Comparison of ENCODE assay signal across 16 cellular contexts in the genomic region with DNA sequence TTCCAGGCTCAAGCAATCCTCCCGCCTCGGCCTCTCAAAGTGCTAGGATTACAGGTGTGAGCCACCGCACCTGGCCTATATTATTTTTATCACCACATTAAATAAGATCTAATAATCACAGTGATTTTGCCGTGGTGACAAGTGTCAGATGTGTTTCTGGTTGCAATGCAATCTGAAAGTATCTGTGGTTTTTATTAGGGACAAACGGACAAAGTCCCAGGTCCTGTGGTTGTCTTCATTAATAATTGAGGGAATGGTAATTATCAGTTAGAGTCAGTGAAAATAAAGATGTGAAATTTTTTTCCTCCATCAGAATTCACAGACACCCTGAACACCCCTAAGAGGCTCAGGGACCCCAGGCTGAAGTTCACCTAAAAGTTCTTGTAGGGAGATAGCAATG. TPM values are rescaled to one million over a fixed set of nuclear protein-coding genes. Genes with fewer than 3 reads are reported as not detected.
DNase-seq lines count a peak whose midpoint lies in the region; ATAC-seq and TF ChIP-seq lines count a peak whose summit lies in the region.
"Had no signal": no experiment of that assay in that cellular context is flagged by ENCODE, and none has a peak within 500 bp of the region (broad histone marks: within the 10 kb centered on the region; RNA-seq: fewer than 3 reads in every experiment).

No MANE protein-coding gene starts in this region.

- peaks cover 5% of the 10 kb centered on the region for H4K20me1 ChIP-seq in osteoblast (ENCODE audit: insufficient read depth, low read length)

- H3K9me3 ChIP-seq in colonic mucosa (no peaks in the 10 kb centered on the region), osteoblast (ENCODE audit: low read depth, low read length) (no peaks in the 10 kb centered on the region)
- H3K9me3 ChIP-seq: upper lobe of left lung had no signal

- H2AFZ ChIP-seq in osteoblast (ENCODE audit: low read length): no peak overlapping the region

- peaks cover 32% of the 10 kb centered on the region for H3K79me2 ChIP-seq in osteoblast (ENCODE audit: insufficient read depth, low read length)

- H3K9ac ChIP-seq in colonic mucosa (ENCODE audit: low read depth in 2 of 2, low read length in 2 of 2): no peak overlapping the region
- H3K9ac ChIP-seq: parathyroid adenoma had no signal

- intact Hi-C loops in activated CD4-positive, alpha-beta T cell treated with anti-CD3 and anti-CD28 coated beads for 36 hours (cut with DNase I, micrococcal nuclease): no loop called here
- intact Hi-C loops in colonic mucosa (cut with DNase I): no loop called here

- no peak for TF ChIP-seq CTCF in neural crest cell (conservative IDR thresholded peaks at IDR 0.05)
- TF ChIP-seq CTCF in colonic mucosa (IDR thresholded peaks at IDR 0.05): no peak
- no peak for TF ChIP-seq CTCF in osteoblast (IDR thresholded peaks at IDR 0.05; ENCODE audit: extremely low read depth, low read depth, low read length)

- H3K4me3 Mint-ChIP-seq in activated CD4-positive, alpha-beta T cell treated with anti-CD3 and anti-CD28 coated beads for 36 hours: peak overlapping the region; percentile 20
- H3K4me3 Mint-ChIP-seq in IgD-negative memory B cell (peak overlapping the region; percentile 69 to 83 (median 76)), neural crest cell (peak overlapping the region; percentile 62)
- peak overlapping the region; percentile 51 for H3K4me3 Mint-ChIP-seq in activated naive CD8-positive, alpha-beta T cell treated with anti-CD3 and anti-CD28 coated beads, Interleukin-2, amount 50 U/mL, for 24 hours

- no peak overlapping the region for H3K4me3 ChIP-seq in colonic mucosa
- no peak overlapping the region for H3K4me3 ChIP-seq in osteoblast (ENCODE audit: insufficient read depth, low read length)

- POLR2A ChIA-PET in activated CD4-positive, alpha-beta T cell treated with anti-CD3 and anti-CD28 coated beads for 36 hours (lab: Charles Lee): no interaction called here

- H3K4me2 ChIP-seq in osteoblast (ENCODE audit: insufficient read depth, low read length): no peak overlapping the region

- H3K4me1 ChIP-seq in colonic mucosa (peaks cover 6% of the 10 kb centered on the region), osteoblast (ENCODE audit: insufficient read depth, low read length) (peaks cover 10% of the 10 kb centered on the region)

- H3K27ac Mint-ChIP-seq in activated CD4-positive, alpha-beta T cell treated with anti-CD3 and anti-CD28 coated beads for 36 hours: peak overlapping the region; percentile 58
- H3K27ac Mint-ChIP-seq in IgD-negative memory B cell: peak overlapping the region; percentile 51 to 87 (median 84)
- peak overlapping the region; percentile 71 for H3K27ac Mint-ChIP-seq in activated naive CD8-positive, alpha-beta T cell treated with anti-CD3 and anti-CD28 coated beads, Interleukin-2, amount 50 U/mL, for 24 hours
- no peak overlapping the region for H3K27ac Mint-ChIP-seq in neural crest cell (ENCODE audit: unreplicated experiment)

- H3K27me3 ChIP-seq in colonic mucosa (no peaks in the 10 kb centered on the region), osteoblast (ENCODE audit: insufficient read depth, low read length) (no peaks in the 10 kb centered on the region)
- H3K27me3 ChIP-seq: upper lobe of left lung had no signal

- no peak for DNase-seq in activated CD4-positive, alpha-beta T cell treated with anti-CD3 and anti-CD28 coated beads for 36 hours
- DNase-seq in activated CD4-positive, alpha-beta T cell treated with anti-CD3 and anti-CD28 coated beads for 4 hours: no peak
- no peak for DNase-seq in activated naive CD8-positive, alpha-beta T cell treated with anti-CD3 and anti-CD28 coated beads, Interleukin-2, amount 50 U/mL, for 24 hours
- DNase-seq in neural crest cell (ENCODE audit: low read depth, low spot score): no peak
- DNase-seq in NCI-H345 treated with DMSO at 0.1 percent for 48 hours (lab: John Stamatoyannopoulos, UW; ENCODE audit: unreplicated experiment): no peak
- DNase-seq in colonic mucosa: no peak
- no peak for DNase-seq in osteoblast (ENCODE audit: insufficient read length, low spot score, missing footprints)
- DNase-seq: amygdala, cerebellar nuclear complex, midbrain, NCI-H2081, NCI-H526, upper lobe of left lung had no signal

- no peaks in the 10 kb centered on the region for H3K9me3 Mint-ChIP-seq in activated CD4-positive, alpha-beta T cell treated with anti-CD3 and anti-CD28 coated beads for 36 hours (ENCODE audit: low read depth)
- H3K9me3 Mint-ChIP-seq in IgD-negative memory B cell (no peaks in the 10 kb centered on the region), neural crest cell (no peaks in the 10 kb centered on the region)
- H3K9me3 Mint-ChIP-seq in activated naive CD8-positive, alpha-beta T cell treated with anti-CD3 and anti-CD28 coated beads, Interleukin-2, amount 50 U/mL, for 24 hours: no peaks in the 10 kb centered on the region

- CTCF ChIA-PET in activated CD4-positive, alpha-beta T cell treated with anti-CD3 and anti-CD28 coated beads for 36 hours (lab: Charles Lee): interaction anchor here (3.5 kb wide), 1 partner anchor 23 kb away, joined by 23 read pairs; no protein-coding TSS in a partner anchor

- peaks cover 15% of the 10 kb centered on the region for H3K36me3 Mint-ChIP-seq in activated CD4-positive, alpha-beta T cell treated with anti-CD3 and anti-CD28 coated beads for 36 hours (ENCODE audit: low read depth)
- H3K36me3 Mint-ChIP-seq in IgD-negative memory B cell (peaks cover 8% of the 10 kb centered on the region), neural crest cell (ENCODE audit: low read depth) (peaks cover 3% of the 10 kb centered on the region)
- peaks cover 1% of the 10 kb centered on the region for H3K36me3 Mint-ChIP-seq in activated naive CD8-positive, alpha-beta T cell treated with anti-CD3 and anti-CD28 coated beads, Interleukin-2, amount 50 U/mL, for 24 hours (ENCODE audit: low read depth)

- peaks cover 22% of the 10 kb centered on the region for H3K4me1 Mint-ChIP-seq in activated CD4-positive, alpha-beta T cell treated with anti-CD3 and anti-CD28 coated beads for 36 hours
- H3K4me1 Mint-ChIP-seq in IgD-negative memory B cell: peaks cover 14 to 23% (median 18%) of the 10 kb centered on the region in 3 donors
- peaks cover 32% of the 10 kb centered on the region for H3K4me1 Mint-ChIP-seq in activated naive CD8-positive, alpha-beta T cell treated with anti-CD3 and anti-CD28 coated beads, Interleukin-2, amount 50 U/mL, for 24 hours
- peaks cover 7% of the 10 kb centered on the region for H3K4me1 Mint-ChIP-seq in neural crest cell

- no peak overlapping the region for H3K27ac ChIP-seq in colonic mucosa
- H3K27ac ChIP-seq in osteoblast (ENCODE audit: low read depth, low read length): no peak overlapping the region
- H3K27ac ChIP-seq: SK-N-MC had no signal

- no peaks in the 10 kb centered on the region for H3K27me3 Mint-ChIP-seq in activated CD4-positive, alpha-beta T cell treated with anti-CD3 and anti-CD28 coated beads for 36 hours
- H3K27me3 Mint-ChIP-seq in IgD-negative memory B cell (no peaks in the 10 kb centered on the region), neural crest cell (ENCODE audit: low read depth) (peaks cover 23% of the 10 kb centered on the region)
- no peaks in the 10 kb centered on the region for H3K27me3 Mint-ChIP-seq in activated naive CD8-positive, alpha-beta T cell treated with anti-CD3 and anti-CD28 coated beads, Interleukin-2, amount 50 U/mL, for 24 hours

- H3K36me3 ChIP-seq in colonic mucosa (no peaks in the 10 kb centered on the region), osteoblast (ENCODE audit: insufficient read depth, low read length) (peaks cover 8% of the 10 kb centered on the region)

- no peak for ATAC-seq in activated CD4-positive, alpha-beta T cell treated with anti-CD3 and anti-CD28 coated beads for 36 hours
- no peak for ATAC-seq in activated naive CD8-positive, alpha-beta T cell treated with anti-CD3 and anti-CD28 coated beads, Interleukin-2, amount 50 U/mL, for 24 hours

RNA-seq across cellular contexts. Expression of a gene that starts 1.3 kb away (rescaled TPM):
- 10 to 100 TPM; 23.4 to 24.1 TPM for total RNA-seq in activated CD4-positive, alpha-beta T cell treated with anti-CD3 and anti-CD28 coated beads for 36 hours
- 23.3 TPM for polyA plus RNA-seq in IgD-negative memory B cell
- total RNA-seq in neural crest cell (0.72 and 0.96 TPM in 2 replicates), colonic mucosa (10 to 100 TPM; 14.0 to 27.2 TPM), osteoblast (2.7 and 3.3 TPM in 2 replicates)

RNA-seq across cellular contexts. Expression of a gene that starts 34.7 kb away (rescaled TPM):
- total RNA-seq in activated CD4-positive, alpha-beta T cell treated with anti-CD3 and anti-CD28 coated beads for 36 hours: 10 to 100 TPM; 26.9 to 27.5 TPM
- 52.1 TPM for polyA plus RNA-seq in IgD-negative memory B cell
- total RNA-seq in neural crest cell (40.3 and 42.4 TPM in 2 replicates), colonic mucosa (100 to 1,000 TPM; 110 TPM), osteoblast (224 and 260 TPM in 2 replicates)

RNA-seq across cellular contexts. Expression of a gene that starts 41.2 kb away (rescaled TPM):
- total RNA-seq in activated CD4-positive, alpha-beta T cell treated with anti-CD3 and anti-CD28 coated beads for 36 hours: 10 to 100 TPM in 1 of 2 experiments, 1 to 10 TPM in 1; 9.2 to 10.6 TPM
- polyA plus RNA-seq in IgD-negative memory B cell: 4.1 TPM
- 16.9 and 17.3 TPM in 2 replicates for total RNA-seq in neural crest cell
- total RNA-seq in colonic mucosa: 10 to 100 TPM; 10.4 to 13.3 TPM
- total RNA-seq in osteoblast: 10.3 and 12.7 TPM in 2 replicates

Comparison
In these comparisons a context has a peak if more than half of its experiments do, and no peak if none do; other contexts are left out.
1. H3K4me3 Mint-ChIP-seq: peak in every context shown above with its lines; median percentile 76 in IgD-negative memory B cell; 62 in neural crest cell; 51 in activated naive CD8-positive, alpha-beta T cell treated with anti-CD3 and anti-CD28 coated beads, Interleukin-2, amount 50 U/mL, for 24 hours; 20 in activated CD4-positive, alpha-beta T cell treated with anti-CD3 and anti-CD28 coated beads for 36 hours.